Comparison of ENCODE assay signal across 10 cellular contexts in genomic region chr13:40187836-40188591, GRCh38.
DNase-seq lines count a peak whose midpoint lies in the region; ATAC-seq, FAIRE-seq and TF ChIP-seq lines count a peak whose summit lies in the region.
"Had no signal": no experiment of that assay in that cellular context is flagged by ENCODE, and none has a peak within 500 bp of the region (broad histone marks: within the 10 kb centered on the region; RNA-seq: fewer than 3 reads in every experiment).

No MANE protein-coding gene starts in this region.

- no peaks in the 10 kb centered on the region for H3K79me2 ChIP-seq in HepG2 (ENCODE audit: insufficient read depth, low read length)

- BruUV-seq in HepG2 (replicated peaks; lab: Mats Ljungman, UMichigan): no TSS peak

- peak in 6 of 7 experiments; percentile 48 to 80 (median 57) for DNase-seq in CD8-positive, alpha-beta T cell
- peak; percentile 41 to 50 for DNase-seq in activated CD4-positive, alpha-beta T cell treated with anti-CD3 and anti-CD28 coated beads, Interleukin-2, amount 50 U/mL, for 4 hours
- DNase-seq in caudate nucleus (lab: John Stamatoyannopoulos, UW) (peak in 1 of 61 donors; percentile 15), GM20000 (ENCODE audit: low spot score) (no peak), SW480 (ENCODE audit: low spot score) (no peak), HepG2 (ENCODE audit: low spot score) (no peak)
- DNase-seq: KBM-7; NK-92 treated with Interleukin-12 subunit alpha and Interleukin-12 subunit beta, amount 100 ng/mL, for 24 hours had no signal

- peak overlapping the region; percentile 50 for H3K27ac ChIP-seq in CD8-positive, alpha-beta T cell (ENCODE audit: low read depth, low read length)
- H3K27ac ChIP-seq in caudate nucleus (ENCODE audit: low read depth, low read length): peak overlapping the region; percentile 98
- H3K27ac ChIP-seq in skin epidermis: peak overlapping the region in 19 of 21 experiments; percentile 28 to 92 (median 64)
- no peak overlapping the region for H3K27ac ChIP-seq in HepG2 (ENCODE audit: extremely low read length, insufficient read depth, low read length)

- CTCF ChIA-PET in CD8-positive, alpha-beta T cell (lab: Charles Lee): interaction anchor here (0.7 to 5.9 kb wide), 17 partner anchors 12 to 480 kb away, joined by 3 to 35 read pairs (median 4); no protein-coding TSS in a partner anchor
- CTCF ChIA-PET in HepG2 (lab: Yijun Ruan, JAX; ENCODE audit: low intra/inter-chr PET ratio, low total read pairs): no interaction called here

- H3K9me3 Mint-ChIP-seq in CD8-positive, alpha-beta T cell: no peaks in the 10 kb centered on the region

- no peaks in the 10 kb centered on the region for H4K20me1 ChIP-seq in HepG2 (ENCODE audit: insufficient read depth, low read length)

- no peaks in the 10 kb centered on the region for H3K27me3 Mint-ChIP-seq in CD8-positive, alpha-beta T cell (ENCODE audit: low read depth)

- in situ Hi-C loops in HepG2 (cut with HindIII; ENCODE audit: extremely low pct_ligation_motif_present, low pct_unique_long_range_greater_than_20kb): no loop called here

- peak overlapping the region; percentile 42 for H3K4me3 ChIP-seq in CD8-positive, alpha-beta T cell (ENCODE audit: low read depth, low read length)
- H3K4me3 ChIP-seq in skin epidermis (no peak overlapping the region), HepG2 (replicated peaks in 1 of 3; ENCODE audit: insufficient read depth in 1 of 3, low read depth in 2 of 3, low read length in 3 of 3) (no peak overlapping the region)

- POLR2A ChIA-PET in CD8-positive, alpha-beta T cell (lab: Charles Lee): interaction anchor here (0.8 to 13.1 kb wide), 19 partner anchors 13 to 794 kb away, joined by 3 to 151 read pairs (median 7); partner anchors contain the start of gene FOXO1
- POLR2A ChIA-PET in HepG2 (lab: Yijun Ruan, JAX): no interaction called here

- WGBS in HepG2 (ENCODE audit: low lambda C conversion rate): 62% methylated on average over 28 of the region's 28 CpGs

- H2AFZ ChIP-seq in HepG2 (ENCODE audit: low read length): no peak overlapping the region

- no peak for TF ChIP-seq POLR2A in HepG2 (IDR thresholded peaks at IDR 0.05; ENCODE audit: insufficient read depth in 1 of 2, low read depth in 2 of 2, low read length in 2 of 2)

- H3K4me3 Mint-ChIP-seq in CD8-positive, alpha-beta T cell: peak overlapping the region; percentile 60

- H3K9ac ChIP-seq in HepG2 (ENCODE audit: insufficient read depth, low read depth, low read length): no peak overlapping the region

- no peak overlapping the region for H3K4me2 ChIP-seq in HepG2 (ENCODE audit: low read depth, low read length)

- no peak for TF ChIP-seq CTCF in CD8-positive, alpha-beta T cell (IDR thresholded peaks at IDR 0.05)
- TF ChIP-seq CTCF in GM20000 (IDR thresholded peaks at IDR 0.05; ENCODE audit: extremely low read depth, missing control alignments) (no peak), HepG2 (CRISPR knock-in tag; IDR thresholded peaks at IDR 0.05) (no peak)

- FAIRE-seq in HepG2 (lab: Jason Lieb, UNC): no peak

- no peaks in the 10 kb centered on the region for H3K36me3 Mint-ChIP-seq in CD8-positive, alpha-beta T cell

- TF ChIP-seq RAD21 in HepG2 (CRISPR knock-in tag; IDR thresholded peaks at IDR 0.05): no peak

- intact Hi-C loops in CD8-positive, alpha-beta T cell (cut with DNase I, micrococcal nuclease): loop anchor here (1.0 to 5.0 kb wide), 12 partner anchors 15 to 479 kb away; partner anchors contain the start of gene FOXO1 (in 2 of the 2)
- intact Hi-C loops in HepG2 (cut with micrococcal nuclease; ENCODE audit: unreplicated experiment): no loop called here

- no peaks in the 10 kb centered on the region for H3K9me3 ChIP-seq in CD8-positive, alpha-beta T cell (ENCODE audit: low read length)
- H3K9me3 ChIP-seq in HepG2 (ENCODE audit: low read length): no peaks in the 10 kb centered on the region

- ATAC-seq in CD8-positive, alpha-beta T cell: peak; percentile 52
- ATAC-seq in GM21576 (IDR thresholded peaks at IDR 0.05; ENCODE audit: unreplicated experiment): no peak
- no peak for ATAC-seq in HepG2

- H3K36me3 ChIP-seq in CD8-positive, alpha-beta T cell (ENCODE audit: insufficient read depth, low read length): no peaks in the 10 kb centered on the region
- no peaks in the 10 kb centered on the region for H3K36me3 ChIP-seq in HepG2 (replicated peaks in 1 of 2; ENCODE audit: control insufficient read depth in 1 of 2, insufficient read depth in 2 of 2, low read length in 2 of 2)

- H3K4me1 Mint-ChIP-seq in CD8-positive, alpha-beta T cell (ENCODE audit: low read depth): peaks cover 92% of the 10 kb centered on the region

- peaks cover 84% of the 10 kb centered on the region for H3K4me1 ChIP-seq in CD8-positive, alpha-beta T cell (ENCODE audit: insufficient read depth, low read length)
- peaks cover 14% of the 10 kb centered on the region for H3K4me1 ChIP-seq in HepG2 (ENCODE audit: insufficient read depth, low read length)

- TF ChIP-seq EP300 in HepG2 (IDR thresholded peaks at IDR 0.05; ENCODE audit: low read depth in 2 of 2, low read length in 2 of 2) (no peak), HepG2 (CRISPR knock-in tag; IDR thresholded peaks at IDR 0.05; ENCODE audit: borderline replicate concordance) (no peak)

- peak overlapping the region; percentile 90 for H3K27ac Mint-ChIP-seq in CD8-positive, alpha-beta T cell

- no peaks in the 10 kb centered on the region for H3K27me3 ChIP-seq in CD8-positive, alpha-beta T cell (ENCODE audit: insufficient read depth, low read length)
- peaks cover 0 to 18% of the 10 kb centered on the region in 2 experiments; a peak in 3 of 5 replicates for H3K27me3 ChIP-seq in HepG2 (ENCODE audit: control insufficient read depth in 1 of 2, insufficient read depth in 2 of 2, low read length in 2 of 2)

TF ChIP-seq in HepG2, 621 proteins besides CTCF, POLR2A, EP300 and RAD21:
- TF ChIP-seq ZNF83 (CRISPR knock-in tag; IDR thresholded peaks at IDR 0.05; ENCODE audit: borderline replicate concordance) (no peak), ZNF17 (CRISPR knock-in tag; IDR thresholded peaks at IDR 0.05) (no peak), ZBTB38 (CRISPR knock-in tag; IDR thresholded peaks at IDR 0.05) (no peak), NPAS2 (CRISPR knock-in tag; IDR thresholded peaks at IDR 0.05; ENCODE audit: borderline replicate concordance) (no peak), NR1H2 (CRISPR knock-in tag; IDR thresholded peaks at IDR 0.05; ENCODE audit: borderline replicate concordance, low read depth) (no peak), MIER2 (CRISPR knock-in tag; IDR thresholded peaks at IDR 0.05) (no peak), CHD4 (IDR thresholded peaks at IDR 0.05; ENCODE audit: borderline replicate concordance, low read length) (no peak), NFYB (CRISPR knock-in tag; IDR thresholded peaks at IDR 0.05) (no peak)

Comparison
In these comparisons a context has a peak if more than half of its experiments do, and no peak if none do; other contexts are left out.
1. DNase-seq: peak in CD8-positive, alpha-beta T cell (6 of 7) and activated CD4-positive, alpha-beta T cell treated with anti-CD3 and anti-CD28 coated beads, Interleukin-2, amount 50 U/mL, for 4 hours (2 of 2); none in GM20000 (single experiment), SW480 (single experiment) and HepG2 (single experiment).